Comparison of ENCODE assay signal across 18 cellular contexts in the genomic region with DNA sequence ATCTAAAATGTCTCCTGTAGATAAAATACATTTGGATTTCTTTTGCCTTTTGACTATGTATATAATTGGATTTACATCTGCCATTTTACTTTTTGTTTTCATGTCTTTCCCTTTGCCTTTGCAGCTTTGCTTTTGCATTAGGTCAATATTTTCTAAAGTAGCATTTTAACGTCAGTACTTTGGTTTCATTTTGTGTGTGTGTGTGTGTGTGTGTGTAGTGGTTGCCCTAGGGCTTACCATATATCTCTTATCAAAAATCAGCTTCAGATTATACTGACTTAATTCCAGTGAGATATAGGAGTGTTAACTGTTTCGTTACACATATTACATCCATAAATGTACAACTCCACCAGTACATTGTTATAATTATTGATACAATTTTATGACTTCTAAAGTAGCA. TPM values are rescaled to one million over a fixed set of nuclear protein-coding genes. Genes with fewer than 3 reads are reported as not detected.
DNase-seq lines count a peak whose midpoint lies in the region; ATAC-seq, FAIRE-seq and TF ChIP-seq lines count a peak whose summit lies in the region.
"Had no signal": no experiment of that assay in that cellular context is flagged by ENCODE, and none has a peak within 500 bp of the region (broad histone marks: within the 10 kb centered on the region; RNA-seq: fewer than 3 reads in every experiment).

No MANE protein-coding gene starts in this region.

- TF ChIP-seq RAD21 in HepG2 (CRISPR knock-in tag; IDR thresholded peaks at IDR 0.05) = no peak

- no peaks in the 10 kb centered on the region for H3K79me2 ChIP-seq in HepG2 (ENCODE audit: insufficient read depth, low read length)

- H3K4me3 ChIP-seq in HepG2 (replicated peaks in 1 of 3; ENCODE audit: insufficient read depth in 1 of 3, low read depth in 2 of 3, low read length in 3 of 3) = no peak overlapping the region
- H3K4me3 ChIP-seq: GM23248 had no signal

- DNase-seq in activated T-cell treated with anti-CD3 and anti-CD28 coated beads, Interleukin-2, amount 50 U/mL, for 72 hours = no peak
- no peak for DNase-seq in activated T-cell treated with anti-CD3 and anti-CD28 coated beads, Interleukin-2, amount 50 U/mL, for 4 hours
- DNase-seq in T-helper 17 cell = no peak
- DNase-seq in activated naive CD8-positive, alpha-beta T cell treated with anti-CD3 and anti-CD28 coated beads for 36 hours = no peak
- no peak for DNase-seq in stimulated activated effector memory CD8-positive, alpha-beta T cell treated with anti-CD3 and anti-CD28 coated beads, Interleukin-12 subunit alpha, Interleukin-12 subunit beta, amount 100 ng/mL, for 72 hours (ENCODE audit: low spot score in 2 of 2)
- DNase-seq in HepG2 (ENCODE audit: low spot score) = no peak
- DNase-seq in omental fat pad (ENCODE audit: low spot score) = no peak
- DNase-seq: AML-193, GF-D8, GM23248, NCI-H1436 treated with DMSO at 0.1 percent for 48 hours, NCI-H2081 treated with DMSO at 0.1 percent for 48 hours, NCI-H2227 treated with DMSO at 0.1 percent for 48 hours, NCI-H526, RPMI8226 had no signal

- H3K27me3 Mint-ChIP-seq in activated T-cell treated with anti-CD3 and anti-CD28 coated beads, Interleukin-2, amount 50 U/mL, for 72 hours (ENCODE audit: low read depth) = no peaks in the 10 kb centered on the region
- no peaks in the 10 kb centered on the region for H3K27me3 Mint-ChIP-seq in activated T-cell treated with anti-CD3 and anti-CD28 coated beads, Interleukin-2, amount 50 U/mL, for 4 hours (ENCODE audit: low read depth)
- H3K27me3 Mint-ChIP-seq in T-helper 17 cell = no peaks in the 10 kb centered on the region
- H3K27me3 Mint-ChIP-seq in activated naive CD8-positive, alpha-beta T cell treated with anti-CD3 and anti-CD28 coated beads for 36 hours = no peaks in the 10 kb centered on the region

- H3K27me3 ChIP-seq in HepG2 (ENCODE audit: control insufficient read depth in 1 of 2, insufficient read depth in 2 of 2, low read length in 2 of 2) = no peaks in the 10 kb centered on the region

- H3K4me2 ChIP-seq in HepG2 (ENCODE audit: low read depth, low read length) = no peak overlapping the region

- no peak overlapping the region for H3K9ac ChIP-seq in HepG2 (ENCODE audit: insufficient read depth, low read depth, low read length)
- H3K9ac ChIP-seq: GM23248 had no signal

- 97% methylated on average over 2 of the region's 2 CpGs for WGBS in HepG2 (ENCODE audit: low lambda C conversion rate)

- intact Hi-C loops in HepG2 (cut with micrococcal nuclease; ENCODE audit: unreplicated experiment) = no loop called here

- H3K4me1 Mint-ChIP-seq in activated T-cell treated with anti-CD3 and anti-CD28 coated beads, Interleukin-2, amount 50 U/mL, for 72 hours (ENCODE audit: low read depth) = peaks cover 33% of the 10 kb centered on the region
- H3K4me1 Mint-ChIP-seq in activated T-cell treated with anti-CD3 and anti-CD28 coated beads, Interleukin-2, amount 50 U/mL, for 4 hours (ENCODE audit: low read depth) = peaks cover 40% of the 10 kb centered on the region
- peaks cover 33% of the 10 kb centered on the region for H3K4me1 Mint-ChIP-seq in T-helper 17 cell
- peaks cover 49% of the 10 kb centered on the region for H3K4me1 Mint-ChIP-seq in activated naive CD8-positive, alpha-beta T cell treated with anti-CD3 and anti-CD28 coated beads for 36 hours
- peaks cover 33% of the 10 kb centered on the region for H3K4me1 Mint-ChIP-seq in stimulated activated effector memory CD8-positive, alpha-beta T cell treated with anti-CD3 and anti-CD28 coated beads, Interleukin-12 subunit alpha, Interleukin-12 subunit beta, amount 100 ng/mL, for 72 hours

- peaks cover 24 to 73% of the 10 kb centered on the region in 2 donors for H3K36me3 Mint-ChIP-seq in activated T-cell treated with anti-CD3 and anti-CD28 coated beads, Interleukin-2, amount 50 U/mL, for 72 hours (ENCODE audit: insufficient read depth in 2 of 2)
- H3K36me3 Mint-ChIP-seq in activated T-cell treated with anti-CD3 and anti-CD28 coated beads, Interleukin-2, amount 50 U/mL, for 4 hours (ENCODE audit: insufficient read depth) = peaks cover 62% of the 10 kb centered on the region
- H3K36me3 Mint-ChIP-seq in T-helper 17 cell (ENCODE audit: low read depth) = peaks cover 12% of the 10 kb centered on the region
- H3K36me3 Mint-ChIP-seq in activated naive CD8-positive, alpha-beta T cell treated with anti-CD3 and anti-CD28 coated beads for 36 hours = peaks cover 86% of the 10 kb centered on the region
- peaks cover 98% of the 10 kb centered on the region for H3K36me3 Mint-ChIP-seq in stimulated activated effector memory CD8-positive, alpha-beta T cell treated with anti-CD3 and anti-CD28 coated beads, Interleukin-12 subunit alpha, Interleukin-12 subunit beta, amount 100 ng/mL, for 72 hours

- CTCF ChIA-PET in HepG2 (lab: Yijun Ruan, JAX; ENCODE audit: low intra/inter-chr PET ratio, low total read pairs) = no interaction called here

- BruUV-seq in HepG2 (replicated peaks; lab: Mats Ljungman, UMichigan) = no TSS peak

- no peaks in the 10 kb centered on the region for H3K9me3 ChIP-seq in T-helper 17 cell (ENCODE audit: control insufficient read depth, low read length, poor library complexity, severe bottlenecking)
- no peaks in the 10 kb centered on the region for H3K9me3 ChIP-seq in HepG2 (ENCODE audit: low read length)

- FAIRE-seq in HepG2 (lab: Jason Lieb, UNC) = no peak
- FAIRE-seq: GM19239, HTR-8/SVneo had no signal

- no peak for TF ChIP-seq EP300 in HepG2 (IDR thresholded peaks at IDR 0.05; ENCODE audit: low read depth in 2 of 2, low read length in 2 of 2)
- TF ChIP-seq EP300 in HepG2 (CRISPR knock-in tag; IDR thresholded peaks at IDR 0.05; ENCODE audit: borderline replicate concordance) = no peak

- H3K36me3 ChIP-seq in HepG2 (replicated peaks in 1 of 2; ENCODE audit: control insufficient read depth in 1 of 2, insufficient read depth in 2 of 2, low read length in 2 of 2) = peaks cover 21 to 72% of the 10 kb centered on the region in 2 experiments

- H3K27ac ChIP-seq in HepG2 (ENCODE audit: extremely low read length, insufficient read depth, low read length) = no peak overlapping the region
- H3K27ac ChIP-seq: GM23248 had no signal

- no peak for TF ChIP-seq POLR2A in HepG2 (IDR thresholded peaks at IDR 0.05; ENCODE audit: insufficient read depth in 1 of 2, low read depth in 2 of 2, low read length in 2 of 2)

- POLR2A ChIA-PET in HepG2 (lab: Yijun Ruan, JAX) = no interaction called here

- H2AFZ ChIP-seq in HepG2 (ENCODE audit: low read length) = no peak overlapping the region
- H2AFZ ChIP-seq: GM23248 had no signal

- no peak for ATAC-seq in activated T-cell treated with anti-CD3 and anti-CD28 coated beads, Interleukin-2, amount 50 U/mL, for 72 hours (replicated peaks in 1 of 2)
- no peak for ATAC-seq in activated T-cell treated with anti-CD3 and anti-CD28 coated beads, Interleukin-2, amount 50 U/mL, for 4 hours
- ATAC-seq in T-helper 17 cell = no peak
- ATAC-seq in stimulated activated effector memory CD8-positive, alpha-beta T cell treated with anti-CD3 and anti-CD28 coated beads, Interleukin-12 subunit alpha, Interleukin-12 subunit beta, amount 100 ng/mL, for 72 hours = no peak
- no peak for ATAC-seq in HepG2
- no peak for ATAC-seq in omental fat pad (ENCODE audit: low FRiP score)
- ATAC-seq: HCT116 had no signal

- H4K20me1 ChIP-seq in HepG2 (ENCODE audit: insufficient read depth, low read length) = no peaks in the 10 kb centered on the region

- in situ Hi-C loops in HepG2 (cut with HindIII; ENCODE audit: extremely low pct_ligation_motif_present, low pct_unique_long_range_greater_than_20kb) = no loop called here

- peaks cover 0 to 2% of the 10 kb centered on the region in 2 donors for H3K9me3 Mint-ChIP-seq in activated T-cell treated with anti-CD3 and anti-CD28 coated beads, Interleukin-2, amount 50 U/mL, for 72 hours
- no peaks in the 10 kb centered on the region for H3K9me3 Mint-ChIP-seq in activated T-cell treated with anti-CD3 and anti-CD28 coated beads, Interleukin-2, amount 50 U/mL, for 4 hours
- peaks cover 12% of the 10 kb centered on the region for H3K9me3 Mint-ChIP-seq in activated naive CD8-positive, alpha-beta T cell treated with anti-CD3 and anti-CD28 coated beads for 36 hours
- no peaks in the 10 kb centered on the region for H3K9me3 Mint-ChIP-seq in stimulated activated effector memory CD8-positive, alpha-beta T cell treated with anti-CD3 and anti-CD28 coated beads, Interleukin-12 subunit alpha, Interleukin-12 subunit beta, amount 100 ng/mL, for 72 hours

- H3K4me1 ChIP-seq in HepG2 (ENCODE audit: insufficient read depth, low read length) = no peaks in the 10 kb centered on the region

- peak overlapping the region; percentile 92 for H3K27ac Mint-ChIP-seq in activated T-cell treated with anti-CD3 and anti-CD28 coated beads, Interleukin-2, amount 50 U/mL, for 72 hours
- peak overlapping the region; percentile 79 for H3K27ac Mint-ChIP-seq in T-helper 17 cell
- H3K27ac Mint-ChIP-seq in activated naive CD8-positive, alpha-beta T cell treated with anti-CD3 and anti-CD28 coated beads for 36 hours = peak overlapping the region; percentile 78
- peak overlapping the region; percentile 63 for H3K27ac Mint-ChIP-seq in stimulated activated effector memory CD8-positive, alpha-beta T cell treated with anti-CD3 and anti-CD28 coated beads, Interleukin-12 subunit alpha, Interleukin-12 subunit beta, amount 100 ng/mL, for 72 hours

- TF ChIP-seq CTCF in HepG2 (CRISPR knock-in tag; IDR thresholded peaks at IDR 0.05) (no peak), omental fat pad (IDR thresholded peaks at IDR 0.05) (no peak)

- H3K4me3 Mint-ChIP-seq in activated T-cell treated with anti-CD3 and anti-CD28 coated beads, Interleukin-2, amount 50 U/mL, for 72 hours = peak overlapping the region; percentile 12 to 76
- H3K4me3 Mint-ChIP-seq in activated T-cell treated with anti-CD3 and anti-CD28 coated beads, Interleukin-2, amount 50 U/mL, for 4 hours = no peak overlapping the region
- H3K4me3 Mint-ChIP-seq in T-helper 17 cell = peak overlapping the region; percentile 59
- no peak overlapping the region for H3K4me3 Mint-ChIP-seq in activated naive CD8-positive, alpha-beta T cell treated with anti-CD3 and anti-CD28 coated beads for 36 hours
- no peak overlapping the region for H3K4me3 Mint-ChIP-seq in stimulated activated effector memory CD8-positive, alpha-beta T cell treated with anti-CD3 and anti-CD28 coated beads, Interleukin-12 subunit alpha, Interleukin-12 subunit beta, amount 100 ng/mL, for 72 hours

RNA-seq across cellular contexts. Expression of a gene that starts 26.1 kb away (rescaled TPM):
- 10 to 100 TPM; 33.7 to 33.9 TPM for total RNA-seq in activated T-cell treated with anti-CD3 and anti-CD28 coated beads, Interleukin-2, amount 50 U/mL, for 72 hours
- total RNA-seq in activated T-cell treated with anti-CD3 and anti-CD28 coated beads, Interleukin-2, amount 50 U/mL, for 4 hours = 10 to 100 TPM; 22.9 to 28.6 (median 24.5) TPM
- total RNA-seq in T-helper 17 cell (10 to 100 TPM; 28.5 to 32.4 TPM), HepG2 (2016; rRNA removed; fragmentation: Illumina TruSeq; extraction: Trizol) (28.8 and 30.1 TPM in 2 replicates), omental fat pad (10 to 100 TPM; 22.6 to 57.4 (median 37.6) TPM)
- 10 to 100 TPM; 26.6 to 27.1 TPM for total RNA-seq in activated naive CD8-positive, alpha-beta T cell treated with anti-CD3 and anti-CD28 coated beads for 36 hours
- 18.8 and 20.7 TPM in 2 replicates for total RNA-seq in HepG2 (2016; cell fraction: cytosol; rRNA removed; fragmentation: Illumina TruSeq; extraction: Trizol; ENCODE audit: low read depth)
- total RNA-seq in HepG2 (2016; cell fraction: insoluble cytoplasmic fraction; rRNA removed; fragmentation: Illumina TruSeq; extraction: Trizol) = 24.2 and 33.8 TPM in 2 replicates
- total RNA-seq in HepG2 (2016; cell fraction: membrane; rRNA removed; fragmentation: Illumina TruSeq; extraction: Trizol) = 35.6 and 35.7 TPM in 2 replicates
- total RNA-seq in HepG2 (2016; cell fraction: nucleus; rRNA removed; fragmentation: Illumina TruSeq; extraction: Trizol) = 28.0 and 29.0 TPM in 2 replicates
- 45.6 and 49.0 TPM in 2 replicates for polyA plus RNA-seq in HepG2 (2011; rRNA removed)
- 19.8 and 29.5 TPM in 2 replicates for polyA plus RNA-seq in HepG2 (2011; cell fraction: cytosol; rRNA removed)
- 68.8 and 72.6 TPM in 2 replicates for polyA plus RNA-seq in HepG2 (2011; cell fraction: nucleus; rRNA removed)
- polyA plus RNA-seq in HepG2 (2012) = 28.1 and 33.7 TPM in 2 replicates
- polyA plus RNA-seq in HepG2 (2016; cell fraction: cytosol; fragmentation: Illumina TruSeq; extraction: Trizol; ENCODE audit: low read depth) = 22.4 and 30.5 TPM in 2 replicates
- 30.0 and 31.0 TPM in 2 replicates for polyA plus RNA-seq in HepG2 (2016; cell fraction: insoluble cytoplasmic fraction; fragmentation: Illumina TruSeq; extraction: Trizol; ENCODE audit: low read depth)
- 35.3 and 37.7 TPM in 2 replicates for polyA plus RNA-seq in HepG2 (2016; cell fraction: membrane; fragmentation: Illumina TruSeq; extraction: Trizol; ENCODE audit: low read depth)
- 58.4 and 63.0 TPM in 2 replicates for polyA plus RNA-seq in HepG2 (2016; cell fraction: nucleus; fragmentation: Illumina TruSeq; extraction: Trizol; ENCODE audit: insufficient read depth, low read depth)
- polyA minus RNA-seq in HepG2 (2011; rRNA and poly(A)+ RNA removed; ENCODE audit: low replicate concordance) = 19.4 and 24.5 TPM in 2 replicates
- 15.7 and 17.4 TPM in 2 replicates for polyA minus RNA-seq in HepG2 (2011; cell fraction: cytosol; rRNA and poly(A)+ RNA removed)
- polyA minus RNA-seq in HepG2 (2011; cell fraction: nucleus; rRNA and poly(A)+ RNA removed) = 43.4 and 69.0 TPM in 2 replicates

RNA-seq across cellular contexts. Expression of a gene that starts 42.6 kb away (rescaled TPM):
- 100 to 1,000 TPM in 1 of 2 donors, 10 to 100 TPM in 1; 83.0 to 113 TPM for total RNA-seq in activated T-cell treated with anti-CD3 and anti-CD28 coated beads, Interleukin-2, amount 50 U/mL, for 72 hours
- total RNA-seq in activated T-cell treated with anti-CD3 and anti-CD28 coated beads, Interleukin-2, amount 50 U/mL, for 4 hours = 10 to 100 TPM; 26.6 to 31.6 (median 29.8) TPM
- total RNA-seq in T-helper 17 cell (100 to 1,000 TPM; 168 to 195 TPM), HepG2 (2016; rRNA removed; fragmentation: Illumina TruSeq; extraction: Trizol) (35.3 and 41.2 TPM in 2 replicates), omental fat pad (10 to 100 TPM; 54.4 to 97.4 (median 80.1) TPM)
- 10 to 100 TPM; 48.3 to 49.2 TPM for total RNA-seq in activated naive CD8-positive, alpha-beta T cell treated with anti-CD3 and anti-CD28 coated beads for 36 hours
- 15.8 and 17.4 TPM in 2 replicates for total RNA-seq in HepG2 (2016; cell fraction: cytosol; rRNA removed; fragmentation: Illumina TruSeq; extraction: Trizol; ENCODE audit: low read depth)
- 35.0 and 41.3 TPM in 2 replicates for total RNA-seq in HepG2 (2016; cell fraction: insoluble cytoplasmic fraction; rRNA removed; fragmentation: Illumina TruSeq; extraction: Trizol)
- total RNA-seq in HepG2 (2016; cell fraction: membrane; rRNA removed; fragmentation: Illumina TruSeq; extraction: Trizol) = 24.6 and 30.8 TPM in 2 replicates
- 63.6 and 68.6 TPM in 2 replicates for total RNA-seq in HepG2 (2016; cell fraction: nucleus; rRNA removed; fragmentation: Illumina TruSeq; extraction: Trizol)
- polyA plus RNA-seq in HepG2 (2011; rRNA removed) = 58.6 and 60.9 TPM in 2 replicates
- 19.8 and 24.5 TPM in 2 replicates for polyA plus RNA-seq in HepG2 (2011; cell fraction: cytosol; rRNA removed)
- 142 and 145 TPM in 2 replicates for polyA plus RNA-seq in HepG2 (2011; cell fraction: nucleus; rRNA removed)
- polyA plus RNA-seq in HepG2 (2012) = 30.2 and 36.7 TPM in 2 replicates
- 1.3 TPM in 2 replicates for polyA plus RNA-seq in HepG2 (2016; cell fraction: cytosol; fragmentation: Illumina TruSeq; extraction: Trizol; ENCODE audit: low read depth)
- 28.7 and 29.8 TPM in 2 replicates for polyA plus RNA-seq in HepG2 (2016; cell fraction: insoluble cytoplasmic fraction; fragmentation: Illumina TruSeq; extraction: Trizol; ENCODE audit: low read depth)
- polyA plus RNA-seq in HepG2 (2016; cell fraction: membrane; fragmentation: Illumina TruSeq; extraction: Trizol; ENCODE audit: low read depth) = 6.9 and 7.0 TPM in 2 replicates
- 82.3 and 82.9 TPM in 2 replicates for polyA plus RNA-seq in HepG2 (2016; cell fraction: nucleus; fragmentation: Illumina TruSeq; extraction: Trizol; ENCODE audit: insufficient read depth, low read depth)
- polyA minus RNA-seq in HepG2 (2011; rRNA and poly(A)+ RNA removed; ENCODE audit: low replicate concordance) = 43.8 and 49.7 TPM in 2 replicates
- 26.5 and 29.1 TPM in 2 replicates for polyA minus RNA-seq in HepG2 (2011; cell fraction: cytosol; rRNA and poly(A)+ RNA removed)
- 122 and 132 TPM in 2 replicates for polyA minus RNA-seq in HepG2 (2011; cell fraction: nucleus; rRNA and poly(A)+ RNA removed)

Comparison
In these comparisons a context has a peak if more than half of its experiments do, and no peak if none do; other contexts are left out.
1. H3K4me3 Mint-ChIP-seq: peak in activated T-cell treated with anti-CD3 and anti-CD28 coated beads, Interleukin-2, amount 50 U/mL, for 72 hours (2 of 2) and T-helper 17 cell (single experiment); none in activated T-cell treated with anti-CD3 and anti-CD28 coated beads, Interleukin-2, amount 50 U/mL, for 4 hours (single experiment), activated naive CD8-positive, alpha-beta T cell treated with anti-CD3 and anti-CD28 coated beads for 36 hours (single experiment) and stimulated activated effector memory CD8-positive, alpha-beta T cell treated with anti-CD3 and anti-CD28 coated beads, Interleukin-12 subunit alpha, Interleukin-12 subunit beta, amount 100 ng/mL, for 72 hours (single experiment).
2. Peak in every context shown above with its lines, with median percentiles within 50 percentile points of each other: H3K27ac Mint-ChIP-seq.